In genomic region chrX:69083785-69084184, GRCh38 we compare ENCODE assay signal across 22 cellular contexts.
DNase-seq lines count a peak whose midpoint lies in the region; ATAC-seq and TF ChIP-seq lines count a peak whose summit lies in the region.
"Had no signal": no experiment of that assay in that cellular context is flagged by ENCODE, and none has a peak within 500 bp of the region (broad histone marks: within the 10 kb centered on the region; RNA-seq: fewer than 3 reads in every experiment).

No MANE protein-coding gene starts in this region.

- CTCF ChIA-PET in CD8-positive, alpha-beta T cell (lab: Charles Lee), result no interaction called here

- POLR2A ChIA-PET in CD8-positive, alpha-beta T cell (lab: Charles Lee), result no interaction called here

- H3K4me1 Mint-ChIP-seq in brain, result peaks cover 91% of the 10 kb centered on the region
- peaks cover 96% of the 10 kb centered on the region for H3K4me1 Mint-ChIP-seq in nephron progenitor cell
- H3K4me1 Mint-ChIP-seq in CD8-positive, alpha-beta T cell (ENCODE audit: low read depth), result no peaks in the 10 kb centered on the region
- H3K4me1 Mint-ChIP-seq: CD4-positive, CD25-positive, alpha-beta regulatory T cell had no signal

- intact Hi-C loops in CD8-positive, alpha-beta T cell (cut with DNase I, micrococcal nuclease), result no loop called here

- H3K36me3 ChIP-seq in NT2/D1 (ENCODE audit: insufficient read depth, insufficient read length, low read length) (no peaks in the 10 kb centered on the region), smooth muscle cell (ENCODE audit: low read depth) (no peaks in the 10 kb centered on the region)
- no peaks in the 10 kb centered on the region for H3K36me3 ChIP-seq in CD8-positive, alpha-beta T cell (ENCODE audit: insufficient read depth, low read length)
- H3K36me3 ChIP-seq: BLaER1, MG63, Peyer's patch had no signal

- H3K4me3 ChIP-seq in NT2/D1 (ENCODE audit: insufficient read length, low read depth), result no peak overlapping the region
- no peak overlapping the region for H3K4me3 ChIP-seq in smooth muscle cell
- H3K4me3 ChIP-seq in CD8-positive, alpha-beta T cell (ENCODE audit: low read depth, low read length), result no peak overlapping the region
- H3K4me3 ChIP-seq: BLaER1, GM23338, MG63, Peyer's patch had no signal

- H3K9me3 Mint-ChIP-seq in brain (peaks cover 0 to 5% (median 0%) of the 10 kb centered on the region in 5 experiments), nephron progenitor cell (peaks cover 37% of the 10 kb centered on the region)
- H3K9me3 Mint-ChIP-seq in CD8-positive, alpha-beta T cell, result no peaks in the 10 kb centered on the region
- H3K9me3 Mint-ChIP-seq: CD4-positive, CD25-positive, alpha-beta regulatory T cell; GM23338; HFFc6 had no signal

- 38% methylated on average over 3 of the region's 4 CpGs for WGBS in smooth muscle cell (ENCODE audit: low lambda C conversion rate)

- H3K27me3 ChIP-seq in NT2/D1 (ENCODE audit: insufficient read depth, insufficient read length) (peaks cover 9% of the 10 kb centered on the region), smooth muscle cell (ENCODE audit: low read depth) (no peaks in the 10 kb centered on the region)
- no peaks in the 10 kb centered on the region for H3K27me3 ChIP-seq in CD8-positive, alpha-beta T cell (ENCODE audit: insufficient read depth, low read length)
- H3K27me3 ChIP-seq: MG63, Peyer's patch had no signal

- H3K4me3 Mint-ChIP-seq in brain (peak overlapping the region in 1 of 5 experiments; percentile 3), nephron progenitor cell (peak overlapping the region; percentile 28)
- H3K4me3 Mint-ChIP-seq in CD8-positive, alpha-beta T cell, result no peak overlapping the region
- H3K4me3 Mint-ChIP-seq: CD4-positive, CD25-positive, alpha-beta regulatory T cell; GM23338; H9; HFFc6 had no signal

- peak overlapping the region; percentile 11 for H2AFZ ChIP-seq in smooth muscle cell (ENCODE audit: low read depth)
- H2AFZ ChIP-seq: GM23338 had no signal

- no peak overlapping the region for H3K27ac ChIP-seq in smooth muscle cell (ENCODE audit: low read depth)
- no peak overlapping the region for H3K27ac ChIP-seq in CD8-positive, alpha-beta T cell (ENCODE audit: low read depth, low read length)
- H3K27ac ChIP-seq: BLaER1, Peyer's patch had no signal

- H3F3A ChIP-seq in smooth muscle cell (ENCODE audit: low read depth), result no peaks in the 10 kb centered on the region

- H3K79me2 ChIP-seq in smooth muscle cell (ENCODE audit: low read depth), result no peaks in the 10 kb centered on the region

- H3K27ac Mint-ChIP-seq in brain (peak overlapping the region in 3 of 5 experiments; percentile 62 to 88 (median 63)), nephron progenitor cell (peak overlapping the region; percentile 98)
- no peak overlapping the region for H3K27ac Mint-ChIP-seq in CD8-positive, alpha-beta T cell
- H3K27ac Mint-ChIP-seq: CD4-positive, CD25-positive, alpha-beta regulatory T cell; GM23338; HFFc6 had no signal

- H3K27me3 Mint-ChIP-seq in brain (no peaks in the 10 kb centered on the region), nephron progenitor cell (ENCODE audit: low read depth, poor library complexity) (no peaks in the 10 kb centered on the region)
- no peaks in the 10 kb centered on the region for H3K27me3 Mint-ChIP-seq in CD8-positive, alpha-beta T cell (ENCODE audit: low read depth)

- no peaks in the 10 kb centered on the region for H3K9me3 ChIP-seq in NT2/D1 (ENCODE audit: insufficient read depth, low read length)
- H3K9me3 ChIP-seq in smooth muscle cell (replicated peaks; ENCODE audit: low read depth), result no peaks in the 10 kb centered on the region
- no peaks in the 10 kb centered on the region for H3K9me3 ChIP-seq in CD8-positive, alpha-beta T cell (ENCODE audit: low read length)
- H3K9me3 ChIP-seq: BLaER1, MG63, Peyer's patch, SK-N-SH had no signal

- no peak for DNase-seq in NT2/D1 (ENCODE audit: low read depth, low spot score)
- DNase-seq in nephron progenitor cell, result no peak
- DNase-seq in smooth muscle cell (lab: John Stamatoyannopoulos, UW; ENCODE audit: unreplicated experiment), result no peak
- DNase-seq in CD8-positive, alpha-beta T cell, result no peak
- DNase-seq in T-helper 1 cell, result no peak
- DNase-seq: CD4-positive, CD25-positive, alpha-beta regulatory T cell; H9; HFFc6; KG1; MG63; NCI-H1105 treated with DMSO at 0.1 percent for 48 hours; NCI-H146; NCI-H1930; NCI-H446 treated with DMSO at 0.1 percent for 48 hours; NCI-H526; Peyer's patch; SIG-M5; SK-N-SH had no signal

- H3K9ac ChIP-seq in NT2/D1 (ENCODE audit: insufficient read length, low read depth), result peak overlapping the region; percentile 51
- H3K9ac ChIP-seq in smooth muscle cell (ENCODE audit: low read depth), result no peak overlapping the region
- H3K9ac ChIP-seq: BLaER1, SK-N-SH had no signal

- no peaks in the 10 kb centered on the region for H4K20me1 ChIP-seq in smooth muscle cell (ENCODE audit: low read depth)

- H3K4me1 ChIP-seq in NT2/D1 (ENCODE audit: insufficient read depth, insufficient read length) (peaks cover 19% of the 10 kb centered on the region), smooth muscle cell (ENCODE audit: low read depth) (peaks cover 4% of the 10 kb centered on the region)
- H3K4me1 ChIP-seq in CD8-positive, alpha-beta T cell (ENCODE audit: insufficient read depth, low read length), result no peaks in the 10 kb centered on the region
- H3K4me1 ChIP-seq: Peyer's patch had no signal

- ATAC-seq in CD8-positive, alpha-beta T cell, result no peak
- ATAC-seq in GM21381 (IDR thresholded peaks at IDR 0.05; ENCODE audit: unreplicated experiment), result no peak
- ATAC-seq: GM23338 had no signal

- H3K36me3 Mint-ChIP-seq in brain (no peaks in the 10 kb centered on the region), nephron progenitor cell (ENCODE audit: low read depth) (no peaks in the 10 kb centered on the region)
- no peaks in the 10 kb centered on the region for H3K36me3 Mint-ChIP-seq in CD8-positive, alpha-beta T cell
- H3K36me3 Mint-ChIP-seq: CD4-positive, CD25-positive, alpha-beta regulatory T cell had no signal

- no peak overlapping the region for H3K4me2 ChIP-seq in smooth muscle cell
- H3K4me2 ChIP-seq: BLaER1, GM23338, SK-N-SH had no signal

- TF ChIP-seq CTCF in brain (conservative IDR thresholded peaks at IDR 0.05) (no peak), nephron progenitor cell (IDR thresholded peaks at IDR 0.05) (no peak), smooth muscle cell (IDR thresholded peaks at IDR 0.05; ENCODE audit: borderline replicate concordance, insufficient read depth, poor library complexity, severe bottlenecking) (no peak)
- no peak for TF ChIP-seq CTCF in CD8-positive, alpha-beta T cell (IDR thresholded peaks at IDR 0.05)
